ENCODE assay signal across 8 cellular contexts in the genomic region with DNA sequence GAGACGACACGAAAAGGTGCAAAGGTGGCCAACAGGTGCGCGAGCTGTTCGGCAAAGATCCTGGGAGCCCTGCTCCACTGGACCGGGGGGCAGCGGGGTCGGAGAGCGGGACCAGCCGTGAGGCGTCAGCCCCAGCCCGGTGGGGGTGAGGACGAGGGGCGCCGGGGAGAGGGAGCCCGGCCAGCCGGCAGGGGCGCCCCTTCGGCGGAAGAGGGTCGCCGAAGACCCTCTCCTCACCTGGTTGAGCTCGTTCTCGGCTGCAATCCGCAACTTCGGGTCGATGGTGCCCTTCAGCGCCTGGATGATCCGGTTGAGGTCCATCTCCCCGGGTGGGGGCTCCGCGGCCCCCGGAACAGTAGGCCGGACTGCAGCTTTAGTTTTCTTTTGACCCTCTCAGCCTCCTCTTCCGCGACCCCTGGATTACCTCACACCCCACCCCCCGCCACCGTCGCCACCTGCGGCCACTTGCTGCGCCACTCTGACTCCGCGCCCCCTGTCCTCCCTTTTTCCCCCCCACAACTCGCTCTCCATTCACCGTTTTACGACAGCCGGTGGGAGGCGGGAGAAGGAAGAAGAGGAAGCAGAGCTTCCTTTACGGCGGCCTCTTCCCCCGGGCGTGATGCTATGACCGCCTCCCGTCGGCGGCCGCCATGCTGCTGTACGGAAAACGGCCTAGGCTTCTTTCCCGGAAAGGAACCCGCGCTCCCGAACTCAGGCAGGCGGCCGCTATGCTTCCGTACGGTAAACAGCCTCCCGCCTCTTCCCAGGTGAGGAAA. TPM values are rescaled to one million over a fixed set of nuclear protein-coding genes. Genes with fewer than 3 reads are reported as not detected.
DNase-seq lines count a peak whose midpoint lies in the region; ATAC-seq and TF ChIP-seq lines count a peak whose summit lies in the region.

A gene (minus strand): TSS at position 543 of the 776 bp plus-strand sequence. CDS start 222 bp downstream, at position 321.

- H3K9me3 Mint-ChIP-seq in activated naive CD4-positive, alpha-beta T cell treated with anti-CD3 and anti-CD28 coated beads, Interleukin-2, amount 50 U/mL, for 72 hours, result no peaks in the 10 kb centered on the region

- peak; percentile 32 for TF ChIP-seq POLR2A in GM10847 (IDR thresholded peaks at IDR 0.05; ENCODE audit: extremely low read depth, insufficient read length)

- TF ChIP-seq CTCF in osteoblast (IDR thresholded peaks at IDR 0.05; ENCODE audit: extremely low read depth, low read depth, low read length) (no peak), thoracic aorta (IDR thresholded peaks at IDR 0.05) (peak; percentile 20)

- peaks cover 8% of the 10 kb centered on the region for H4K20me1 ChIP-seq in osteoblast (ENCODE audit: insufficient read depth, low read length)

- H2AFZ ChIP-seq in osteoblast (ENCODE audit: low read length), result peak within 1 kb of the TSS; percentile 95

- DNase-seq in NCI-H1092 (lab: John Stamatoyannopoulos, UW) (peak; percentile 86), SKM-1 (lab: John Stamatoyannopoulos, UW; ENCODE audit: unreplicated experiment) (peak; percentile 46), glomerular endothelial cell (ENCODE audit: extremely low read depth, low read depth, low spot score) (no peak), osteoblast (ENCODE audit: insufficient read length, low spot score, missing footprints) (peak; percentile 98), thoracic aorta (ENCODE audit: low spot score) (peak; percentile 85)
- peak; percentile 78 to 79 for DNase-seq in activated naive CD4-positive, alpha-beta T cell treated with anti-CD3 and anti-CD28 coated beads, Interleukin-2, amount 50 U/mL, for 72 hours (ENCODE audit: low spot score in 2 of 2)

- ATAC-seq in HG02610 (IDR thresholded peaks at IDR 0.05; ENCODE audit: unreplicated experiment), result peak; percentile 81
- ATAC-seq in activated naive CD4-positive, alpha-beta T cell treated with anti-CD3 and anti-CD28 coated beads, Interleukin-2, amount 50 U/mL, for 72 hours, result peak; percentile 81 to 90
- peak; percentile 93 for ATAC-seq in thoracic aorta (ENCODE audit: insufficient number of reproducible peaks, low FRiP score, low read depth)

- H3K9me3 ChIP-seq in osteoblast (ENCODE audit: low read depth, low read length) (no peaks in the 10 kb centered on the region), thoracic aorta (no peaks in the 10 kb centered on the region)

- H3K36me3 Mint-ChIP-seq in activated naive CD4-positive, alpha-beta T cell treated with anti-CD3 and anti-CD28 coated beads, Interleukin-2, amount 50 U/mL, for 72 hours, result peaks cover 7 to 16% of the 10 kb centered on the region in 2 donors

- H3K36me3 ChIP-seq in osteoblast (ENCODE audit: insufficient read depth, low read length) (no peaks in the 10 kb centered on the region), thoracic aorta (no peaks in the 10 kb centered on the region)

- peaks cover 35% of the 10 kb centered on the region for H3K4me1 ChIP-seq in osteoblast (ENCODE audit: insufficient read depth, low read length)
- peaks cover 21 to 44% of the 10 kb centered on the region in 2 donors for H3K4me1 ChIP-seq in thoracic aorta (ENCODE audit: control insufficient read depth in 1 of 2, low read depth in 2 of 2)

- no peaks in the 10 kb centered on the region for H3K27me3 ChIP-seq in osteoblast (ENCODE audit: insufficient read depth, low read length)
- no peaks in the 10 kb centered on the region for H3K27me3 ChIP-seq in thoracic aorta (replicated peaks; ENCODE audit: insufficient read depth)

- H3K27ac Mint-ChIP-seq in activated naive CD4-positive, alpha-beta T cell treated with anti-CD3 and anti-CD28 coated beads, Interleukin-2, amount 50 U/mL, for 72 hours, result peak within 1 kb of the TSS; percentile 97 to 100

- H3K27ac ChIP-seq in osteoblast (ENCODE audit: low read depth, low read length) (peak within 1 kb of the TSS; percentile 66), thoracic aorta (peak within 1 kb of the TSS; percentile 63 to 66)

- H3K79me2 ChIP-seq in osteoblast (ENCODE audit: insufficient read depth, low read length), result peaks cover 48% of the 10 kb centered on the region

- peak within 1 kb of the TSS; percentile 94 for H3K4me3 ChIP-seq in osteoblast (ENCODE audit: insufficient read depth, low read length)
- peak within 1 kb of the TSS; percentile 99 for H3K4me3 ChIP-seq in thoracic aorta

- peak within 1 kb of the TSS; percentile 98 for H3K4me2 ChIP-seq in osteoblast (ENCODE audit: insufficient read depth, low read length)

RNA-seq across cellular contexts. Expression of the gene that starts here (rescaled TPM):
- 10 to 100 TPM; 28.4 to 49.3 TPM for total RNA-seq in activated naive CD4-positive, alpha-beta T cell treated with anti-CD3 and anti-CD28 coated beads, Interleukin-2, amount 50 U/mL, for 72 hours
- total RNA-seq in glomerular endothelial cell (23.0 and 32.3 TPM in 2 replicates), osteoblast (25.7 and 28.6 TPM in 2 replicates), thoracic aorta (10 to 100 TPM; 28.8 to 49.4 TPM)
